ENCODE assay signal across 22 cellular contexts in genomic region chr19:52991021-52991420, GRCh38. TPM values are rescaled to one million over a fixed set of nuclear protein-coding genes. Genes with fewer than 3 reads are reported as not detected.
DNase-seq lines count a peak whose midpoint lies in the region; ATAC-seq and TF ChIP-seq lines count a peak whose summit lies in the region.
"Had no signal": no experiment of that assay in that cellular context is flagged by ENCODE, and none has a peak within 500 bp of the region (broad histone marks: within the 10 kb centered on the region; RNA-seq: fewer than 3 reads in every experiment).

No MANE protein-coding gene starts in this region.

- peak overlapping the region; percentile 27 for H3K27ac Mint-ChIP-seq in neural crest cell (ENCODE audit: unreplicated experiment)
- H3K27ac Mint-ChIP-seq: activated CD4-positive, alpha-beta memory T cell treated with anti-CD3 and anti-CD28 coated beads, Interleukin-2, amount 10 ng/mL, durations not matched to agents 7 days and 5 days; dendritic cell treated with granulocyte-macrophage colony-stimulating factor and Interleukin-4, amounts not matched to agents 40 ng/mL and 50 ng/mL, for 4 days had no signal

- peaks cover 25% of the 10 kb centered on the region for H3K4me1 Mint-ChIP-seq in neural crest cell

- peak overlapping the region; percentile 8 for H3K4me3 ChIP-seq in NB4 (ENCODE audit: low read depth, low read length)
- H3K4me3 ChIP-seq in brain microvascular endothelial cell (ENCODE audit: low read depth, low read length): no peak overlapping the region
- H3K4me3 ChIP-seq: left ventricle myocardium inferior, upper lobe of left lung had no signal

- peaks cover 24% of the 10 kb centered on the region for H3K36me3 Mint-ChIP-seq in neural crest cell (ENCODE audit: low read depth)

- TF ChIP-seq CTCF in NB4 (IDR thresholded peaks at IDR 0.05; ENCODE audit: low read depth, low read length) (no peak), brain microvascular endothelial cell (IDR thresholded peaks at IDR 0.05; ENCODE audit: low read depth, low read length, missing control alignments) (no peak), neural crest cell (conservative IDR thresholded peaks at IDR 0.05) (no peak)

- H3K4me3 Mint-ChIP-seq in neural crest cell: no peak overlapping the region
- H3K4me3 Mint-ChIP-seq: activated CD4-positive, alpha-beta memory T cell treated with anti-CD3 and anti-CD28 coated beads, Interleukin-2, amount 10 ng/mL, durations not matched to agents 7 days and 5 days; dendritic cell treated with granulocyte-macrophage colony-stimulating factor and Interleukin-4, amounts not matched to agents 40 ng/mL and 50 ng/mL, for 4 days had no signal

- in situ Hi-C loops in brain microvascular endothelial cell (cut with HindIII; ENCODE audit: low pct_ligation_motif_present, low sequenced_read_pairs): no loop called here

- H3K9me3 Mint-ChIP-seq in neural crest cell: peaks cover 10% of the 10 kb centered on the region

- H3K36me3 ChIP-seq in brain microvascular endothelial cell (replicated peaks): peaks cover 10% of the 10 kb centered on the region

- no peak for TF ChIP-seq POLR2A in NB4 (IDR thresholded peaks at IDR 0.05; ENCODE audit: extremely low read depth, insufficient read length)

- H3K27me3 Mint-ChIP-seq in neural crest cell (ENCODE audit: low read depth): peaks cover 8% of the 10 kb centered on the region
- H3K27me3 Mint-ChIP-seq: activated CD4-positive, alpha-beta memory T cell treated with anti-CD3 and anti-CD28 coated beads, Interleukin-2, amount 10 ng/mL, durations not matched to agents 7 days and 5 days had no signal

- DNase-seq in ELR (ENCODE audit: low read depth): peak; percentile 82
- DNase-seq in NB4 (ENCODE audit: low read depth): peak; percentile 74
- DNase-seq in brain microvascular endothelial cell: peak; percentile 20
- DNase-seq in neural crest cell (ENCODE audit: low read depth, low spot score): no peak
- no peak for DNase-seq in HuH-7.5 (ENCODE audit: low spot score)
- DNase-seq in DMS53 (lab: John Stamatoyannopoulos, UW): no peak
- DNase-seq: activated CD4-positive, alpha-beta memory T cell treated with anti-CD3 and anti-CD28 coated beads, Interleukin-2, amount 10 ng/mL, durations not matched to agents 7 days and 5 days; activated naive CD4-positive, alpha-beta T cell treated with anti-CD3 and anti-CD28 coated beads, Interleukin-2, amount 50 U/mL, for 16 hours; activated T-cell treated with anti-CD3 and anti-CD28 coated beads, Interleukin-2, amount 50 U/mL, for 1 hour; left ventricle myocardium inferior; NCI-H1436; NCI-H2171 treated with DMSO at 0.1 percent for 48 hours; stimulated activated naive CD4-positive, alpha-beta T cell; T-helper 1 cell; upper lobe of left lung had no signal

- H3K27ac ChIP-seq in brain microvascular endothelial cell: peak overlapping the region; percentile 65
- H3K27ac ChIP-seq: KMS-11, left ventricle myocardium inferior, upper lobe of left lung had no signal

- ATAC-seq in HG03457 (IDR thresholded peaks at IDR 0.05; ENCODE audit: unreplicated experiment): no peak
- no peak for ATAC-seq in GM18868 (IDR thresholded peaks at IDR 0.05; ENCODE audit: unreplicated experiment)

- no peaks in the 10 kb centered on the region for H3K27me3 ChIP-seq in brain microvascular endothelial cell (replicated peaks)
- H3K27me3 ChIP-seq: upper lobe of left lung had no signal

RNA-seq across cellular contexts. Expression of gene ERVV-1, which starts 22.7 kb away (rescaled TPM):
- not detected in 2 replicates for total RNA-seq in neural crest cell
- total RNA-seq: activated CD4-positive, alpha-beta memory T cell treated with anti-CD3 and anti-CD28 coated beads, Interleukin-2, amount 10 ng/mL, durations not matched to agents 7 days and 5 days; epithelial cell of proximal tubule; glomerular endothelial cell; mucosa of gallbladder; upper lobe of left lung had no signal

RNA-seq across cellular contexts. Expression of gene ZNF816, which starts 28.3 kb away (rescaled TPM):
- total RNA-seq in neural crest cell: 12.0 and 13.8 TPM in 2 replicates

RNA-seq across cellular contexts. Expression of gene ERVV-2, which starts 53.5 kb away (rescaled TPM):
- not detected in 2 replicates for total RNA-seq in neural crest cell
- total RNA-seq: activated CD4-positive, alpha-beta memory T cell treated with anti-CD3 and anti-CD28 coated beads, Interleukin-2, amount 10 ng/mL, durations not matched to agents 7 days and 5 days; epithelial cell of proximal tubule; glomerular endothelial cell; left ventricle myocardium inferior; mucosa of gallbladder; upper lobe of left lung had no signal

Comparison
In these comparisons a context has a peak if more than half of its experiments do, and no peak if none do; other contexts are left out.
1. DNase-seq: peak in ELR (single experiment), NB4 (single experiment) and brain microvascular endothelial cell (single experiment); none in neural crest cell (single experiment), HuH-7.5 (single experiment) and DMS53 (single experiment).